ENCODE assay signal across 10 cellular contexts in the genomic region with DNA sequence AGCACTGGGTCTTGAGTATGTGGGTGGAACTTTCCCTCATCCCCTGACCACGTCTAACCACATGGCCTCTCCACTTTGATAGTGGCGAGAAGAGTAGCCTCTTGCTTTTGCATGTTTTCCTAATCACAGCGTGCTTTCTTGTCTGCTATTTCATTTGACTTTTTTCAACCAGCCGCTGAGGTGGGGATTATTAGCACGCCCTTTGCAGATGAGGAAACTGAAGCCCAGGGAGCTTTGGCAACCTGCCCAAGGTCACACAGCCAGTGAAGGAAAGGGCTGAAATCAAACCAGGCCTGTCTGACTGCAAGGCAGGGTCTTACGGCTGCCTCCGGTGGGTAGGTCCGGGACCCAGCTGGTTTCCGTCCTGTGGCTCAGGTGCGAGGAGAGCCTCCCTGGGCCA.
"Had no signal": no experiment of that assay in that cellular context is flagged by ENCODE, and none has a peak within 500 bp of the region (broad histone marks: within the 10 kb centered on the region; RNA-seq: fewer than 3 reads in every experiment).

No MANE protein-coding gene starts in this region.

- ATAC-seq: gastroesophageal sphincter, pancreas had no signal

- H3K27ac ChIP-seq: colonic mucosa, epithelial cell of prostate, gastroesophageal sphincter, pancreas, stomach had no signal

- H3K4me3 ChIP-seq: colonic mucosa, gastroesophageal sphincter, pancreas, stomach had no signal

- DNase-seq: activated CD4-positive, alpha-beta T cell treated with anti-CD3 and anti-CD28 coated beads, Interleukin-2, amount 10 ng/mL, durations not matched to agents 24 days and 14 days; activated naive CD4-positive, alpha-beta T cell treated with anti-CD3 and anti-CD28 coated beads for 36 hours; colonic mucosa; effector CD8-positive, alpha-beta T cell; midbrain; naive B cell; pancreas; stomach had no signal

- H3K9me3 ChIP-seq: colonic mucosa, pancreas had no signal

- H3K4me1 ChIP-seq: colonic mucosa, gastroesophageal sphincter, pancreas, stomach had no signal

- H3K27me3 ChIP-seq: colonic mucosa had no signal

- H3K36me3 ChIP-seq: colonic mucosa, gastroesophageal sphincter, pancreas, stomach had no signal
